ENCODE assay signal across 12 cellular contexts in the genomic region with DNA sequence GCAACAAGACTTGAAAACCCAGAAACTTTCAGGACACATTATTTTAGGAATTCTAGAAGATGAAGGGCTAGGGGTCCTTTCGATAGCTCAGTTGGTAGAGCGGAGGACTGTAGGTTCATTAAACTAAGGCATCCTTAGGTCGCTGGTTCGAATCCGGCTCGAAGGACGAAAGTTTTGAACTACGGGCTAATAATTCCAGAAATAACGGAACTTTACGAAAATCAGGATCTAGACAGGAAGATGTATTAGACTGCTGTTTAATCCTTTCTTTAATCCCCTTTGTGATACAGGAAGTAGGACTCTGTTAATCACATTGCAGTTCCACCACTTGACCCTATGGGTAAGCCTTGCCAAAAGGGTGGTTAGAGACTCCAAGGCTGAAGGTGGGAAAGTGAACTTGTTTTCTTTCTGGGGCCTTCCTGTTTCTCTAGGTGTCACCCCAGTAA. TPM values are rescaled to one million over a fixed set of nuclear protein-coding genes. Genes with fewer than 3 reads are reported as not detected.
A peak's percentile ranks its signal among the peaks of the same experiment; 100 is the strongest.
DNase-seq lines count a peak whose midpoint lies in the region; ATAC-seq and TF ChIP-seq lines count a peak whose summit lies in the region.
"Had no signal": no experiment of that assay in that cellular context is flagged by ENCODE, and none has a peak within 500 bp of the region (broad histone marks: within the 10 kb centered on the region; RNA-seq: fewer than 3 reads in every experiment).

No MANE protein-coding gene starts in this region.

- peak overlapping the region; percentile 71 for H3K27ac ChIP-seq in OCI-LY3 (ENCODE audit: low read length)
- H3K27ac ChIP-seq: ascending aorta, testis had no signal

- POLR2A ChIA-PET in Caco-2 (lab: Charles Lee), result no interaction called here

- no peaks in the 10 kb centered on the region for H3K79me2 ChIP-seq in OCI-LY3 (ENCODE audit: low read length)

- no peaks in the 10 kb centered on the region for H3K27me3 ChIP-seq in OCI-LY3 (ENCODE audit: low read depth, low read length)
- no peaks in the 10 kb centered on the region for H3K27me3 ChIP-seq in Caco-2 (replicated peaks; ENCODE audit: control insufficient read depth, insufficient read depth, low read length)
- H3K27me3 ChIP-seq: ascending aorta, testis had no signal

- H3K4me3 ChIP-seq in OCI-LY3 (ENCODE audit: low read length) (peak overlapping the region; percentile 92), Caco-2 (ENCODE audit: low read depth, low read length) (no peak overlapping the region)
- H3K4me3 ChIP-seq: ascending aorta, testis had no signal

- no peaks in the 10 kb centered on the region for H3K9me3 ChIP-seq in OCI-LY3 (ENCODE audit: insufficient read depth, low read length)
- H3K9me3 ChIP-seq in Caco-2, result peaks cover 8% of the 10 kb centered on the region; the same call in 1 of the 2 replicates
- H3K9me3 ChIP-seq: testis had no signal

- peaks cover 14% of the 10 kb centered on the region for H3K9me3 Mint-ChIP-seq in activated naive CD8-positive, alpha-beta T cell treated with anti-CD3 and anti-CD28 coated beads, Interleukin-2, amount 50 U/mL, for 24 hours
- H3K9me3 Mint-ChIP-seq in activated naive CD8-positive, alpha-beta T cell treated with anti-CD3 and anti-CD28 coated beads for 36 hours, result peaks cover 19% of the 10 kb centered on the region
- no peaks in the 10 kb centered on the region for H3K9me3 Mint-ChIP-seq in Caco-2 (ENCODE audit: unreplicated experiment)

- H3K4me3 Mint-ChIP-seq in activated naive CD8-positive, alpha-beta T cell treated with anti-CD3 and anti-CD28 coated beads, Interleukin-2, amount 50 U/mL, for 24 hours, result no peak overlapping the region
- H3K4me3 Mint-ChIP-seq in activated naive CD8-positive, alpha-beta T cell treated with anti-CD3 and anti-CD28 coated beads for 36 hours, result no peak overlapping the region
- H3K4me3 Mint-ChIP-seq in Caco-2 (ENCODE audit: unreplicated experiment), result no peak overlapping the region

- H4K20me1 ChIP-seq in OCI-LY3 (ENCODE audit: insufficient read depth, low read length), result no peaks in the 10 kb centered on the region

- ATAC-seq in activated naive CD8-positive, alpha-beta T cell treated with anti-CD3 and anti-CD28 coated beads, Interleukin-2, amount 50 U/mL, for 24 hours, result peak; percentile 29
- ATAC-seq in HG03095 (IDR thresholded peaks at IDR 0.05; ENCODE audit: unreplicated experiment), result no peak
- ATAC-seq: PC-3 had no signal

- no peaks in the 10 kb centered on the region for H3K36me3 ChIP-seq in OCI-LY3 (replicated peaks; ENCODE audit: low read depth, low read length)
- H3K36me3 ChIP-seq in Caco-2 (ENCODE audit: control insufficient read depth, insufficient read depth, low read length), result no peaks in the 10 kb centered on the region
- H3K36me3 ChIP-seq: ascending aorta had no signal

- BruUV-seq in Caco-2 (replicated peaks; lab: Mats Ljungman, UMichigan), result no TSS peak

- peaks cover 12% of the 10 kb centered on the region for H3K36me3 Mint-ChIP-seq in activated naive CD8-positive, alpha-beta T cell treated with anti-CD3 and anti-CD28 coated beads, Interleukin-2, amount 50 U/mL, for 24 hours (ENCODE audit: low read depth)
- peaks cover 6% of the 10 kb centered on the region for H3K36me3 Mint-ChIP-seq in activated naive CD8-positive, alpha-beta T cell treated with anti-CD3 and anti-CD28 coated beads for 36 hours
- H3K36me3 Mint-ChIP-seq in Caco-2 (ENCODE audit: insufficient read depth, unreplicated experiment), result peaks cover 23% of the 10 kb centered on the region

- in situ Hi-C loops in GM13977 (cut with MboI; ENCODE audit: low pct_unique_long_range_greater_than_20kb, low sequenced_read_pairs, unreplicated experiment), result loop anchor here (10.0 kb wide), 1 partner anchor 391 kb away; a partner anchor contains a TSS

- peaks cover 46% of the 10 kb centered on the region for H3K4me1 Mint-ChIP-seq in activated naive CD8-positive, alpha-beta T cell treated with anti-CD3 and anti-CD28 coated beads, Interleukin-2, amount 50 U/mL, for 24 hours
- H3K4me1 Mint-ChIP-seq in activated naive CD8-positive, alpha-beta T cell treated with anti-CD3 and anti-CD28 coated beads for 36 hours, result peaks cover 33% of the 10 kb centered on the region
- H3K4me1 Mint-ChIP-seq in Caco-2 (ENCODE audit: low read depth, unreplicated experiment), result peaks cover 9% of the 10 kb centered on the region

- H3K4me1 ChIP-seq in OCI-LY3 (ENCODE audit: low read length), result peaks cover 20% of the 10 kb centered on the region
- H3K4me1 ChIP-seq in Caco-2, result no peaks in the 10 kb centered on the region
- H3K4me1 ChIP-seq: testis had no signal

- peak overlapping the region; percentile 98 for H2AFZ ChIP-seq in OCI-LY3 (ENCODE audit: low read depth, low read length)

- peak overlapping the region; percentile 88 for H3K4me2 ChIP-seq in OCI-LY3 (ENCODE audit: low read length)

- peak overlapping the region; percentile 64 for H3K27ac Mint-ChIP-seq in activated naive CD8-positive, alpha-beta T cell treated with anti-CD3 and anti-CD28 coated beads, Interleukin-2, amount 50 U/mL, for 24 hours
- no peak overlapping the region for H3K27ac Mint-ChIP-seq in activated naive CD8-positive, alpha-beta T cell treated with anti-CD3 and anti-CD28 coated beads for 36 hours
- no peak overlapping the region for H3K27ac Mint-ChIP-seq in Caco-2 (ENCODE audit: unreplicated experiment)

- DNase-seq in activated naive CD8-positive, alpha-beta T cell treated with anti-CD3 and anti-CD28 coated beads, Interleukin-2, amount 50 U/mL, for 24 hours, result no peak
- DNase-seq in activated naive CD8-positive, alpha-beta T cell treated with anti-CD3 and anti-CD28 coated beads for 36 hours, result no peak
- DNase-seq in dedifferentiated amniotic fluid mesenchymal stem cell (ENCODE audit: extremely low spot score) (peak; percentile 36), Caco-2 (no peak), GM13977 (ENCODE audit: low spot score) (no peak)
- no peak for DNase-seq in stimulated activated CD8-positive, alpha-beta memory T cell treated with anti-CD3 and anti-CD28 coated beads, Interleukin-4, amount 100 ng/mL, for 48 hours
- DNase-seq: NCI-H1694, PC-3, testis had no signal

- intact Hi-C loops in Caco-2 (cut with micrococcal nuclease; ENCODE audit: unreplicated experiment), result no loop called here

- H3K9ac ChIP-seq in OCI-LY3 (ENCODE audit: low read length), result peak overlapping the region; percentile 77

- peaks cover 10% of the 10 kb centered on the region for H3K27me3 Mint-ChIP-seq in activated naive CD8-positive, alpha-beta T cell treated with anti-CD3 and anti-CD28 coated beads, Interleukin-2, amount 50 U/mL, for 24 hours
- H3K27me3 Mint-ChIP-seq in activated naive CD8-positive, alpha-beta T cell treated with anti-CD3 and anti-CD28 coated beads for 36 hours, result peaks cover 19% of the 10 kb centered on the region
- H3K27me3 Mint-ChIP-seq in Caco-2 (ENCODE audit: insufficient read depth, unreplicated experiment), result peaks cover 5% of the 10 kb centered on the region

- CTCF ChIA-PET in Caco-2 (lab: Charles Lee), result interaction anchor here (2.3 kb wide), 1 partner anchor 20 kb away, joined by 6 read pairs; no protein-coding TSS in a partner anchor

- TF ChIP-seq CTCF in OCI-LY3 (IDR thresholded peaks at IDR 0.05; ENCODE audit: low read depth, low read length) (no peak), Caco-2 (IDR thresholded peaks at IDR 0.05; ENCODE audit: insufficient read depth in 1 of 2, low read depth in 1 of 2, low read length in 1 of 2, severe bottlenecking in 1 of 2, unreplicated experiment in 1 of 2) (no peak), GM13977 (IDR thresholded peaks at IDR 0.05; ENCODE audit: extremely low read depth, insufficient read depth, missing control alignments) (no peak)

RNA-seq across cellular contexts. Expression of gene ABT1, which starts 21.2 kb away (rescaled TPM):
- 10 to 100 TPM; 44.5 to 45.8 TPM for total RNA-seq in activated naive CD8-positive, alpha-beta T cell treated with anti-CD3 and anti-CD28 coated beads for 36 hours
- 15.1 and 17.0 TPM in 2 replicates for total RNA-seq in Caco-2 (2022)

RNA-seq across cellular contexts. Expression of gene HMGN4, which starts 37.4 kb away (rescaled TPM):
- 10 to 100 TPM; 89.2 to 90.1 TPM for total RNA-seq in activated naive CD8-positive, alpha-beta T cell treated with anti-CD3 and anti-CD28 coated beads for 36 hours
- 29.6 and 30.8 TPM in 2 replicates for total RNA-seq in Caco-2 (2022)
